8 cellular contexts compared by ENCODE assay signal in the genomic region with DNA sequence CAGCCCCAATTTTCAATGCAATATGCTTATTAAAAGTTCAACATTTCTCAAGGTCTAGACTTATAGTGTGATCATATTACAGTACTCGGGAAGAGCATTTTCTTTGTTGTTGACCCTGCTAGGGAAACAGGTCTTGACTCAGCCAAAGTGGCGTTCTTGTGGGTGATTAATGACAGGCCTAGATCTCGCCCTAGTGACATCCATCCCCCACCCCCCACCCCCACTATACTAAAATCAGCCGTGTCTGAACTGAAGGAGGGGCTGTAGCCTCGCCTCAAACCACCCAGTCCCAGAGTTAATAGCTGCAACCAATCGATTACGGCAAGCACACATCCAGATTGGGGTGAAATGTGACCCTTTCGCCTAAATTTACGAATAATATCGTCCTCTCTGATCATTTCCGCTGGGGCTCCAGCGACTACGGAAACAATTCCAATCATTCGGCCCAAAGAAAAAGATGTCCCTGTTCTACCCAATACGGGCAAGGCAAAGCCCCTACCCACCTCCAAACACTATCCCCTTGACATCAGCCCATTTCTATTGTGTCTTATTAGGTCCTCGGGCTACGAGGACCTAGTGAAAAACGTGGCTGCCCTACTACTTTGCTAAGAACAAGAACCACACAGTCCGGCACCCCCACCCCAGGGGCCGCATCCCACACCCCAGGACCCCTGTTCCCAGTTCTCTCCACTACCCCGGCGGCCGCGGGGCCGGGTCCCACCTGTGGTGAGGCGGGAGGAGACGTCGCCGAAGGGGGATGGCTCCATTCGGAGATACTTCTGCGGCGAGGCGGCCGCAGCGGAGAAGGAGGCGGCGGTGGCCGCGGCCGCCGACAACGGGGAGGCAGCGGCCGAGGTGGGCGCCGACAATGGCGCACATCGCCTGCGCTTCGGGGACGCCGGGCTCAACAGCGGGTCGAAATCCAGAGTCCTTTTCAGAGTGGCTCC. TPM values are rescaled to one million over a fixed set of nuclear protein-coding genes. Genes with fewer than 3 reads are reported as not detected.
A peak's percentile ranks its signal among the peaks of the same experiment; 100 is the strongest.
DNase-seq lines count a peak whose midpoint lies in the region; ATAC-seq and TF ChIP-seq lines count a peak whose summit lies in the region.

No MANE protein-coding gene starts in this region.

- H3K27me3 ChIP-seq in muscle layer of duodenum (ENCODE audit: low read depth, low read length) (no peaks in the 10 kb centered on the region), testis (no peaks in the 10 kb centered on the region)

- H3K9me3 ChIP-seq in muscle layer of duodenum (ENCODE audit: control insufficient read depth in 1 of 2, low read length in 2 of 2), result no peaks in the 10 kb centered on the region
- H3K9me3 ChIP-seq in testis, result no peaks in the 10 kb centered on the region

- H3K4me1 ChIP-seq in muscle layer of duodenum (ENCODE audit: control insufficient read depth in 1 of 2, insufficient read depth in 2 of 2, low read length in 2 of 2) (peaks cover 9 to 19% of the 10 kb centered on the region in 2 donors), testis (peaks cover 8% of the 10 kb centered on the region)

- H3K4me3 ChIP-seq in epithelial cell of proximal tubule (ENCODE audit: low read depth, low read length) (peak overlapping the region; percentile 95), muscle layer of duodenum (ENCODE audit: low read depth in 1 of 2, low read length in 2 of 2) (peak overlapping the region; percentile 85 to 99), testis (peak overlapping the region; percentile 96 to 99)

- no peak for TF ChIP-seq POLR2A in testis (IDR thresholded peaks at IDR 0.05)

- peak; percentile 15 for DNase-seq in GF-D8 (lab: John Stamatoyannopoulos, UW)
- DNase-seq in NCI-H460 (ENCODE audit: extremely low read depth, low read depth), result peak; percentile 51
- DNase-seq in activated CD4-positive, alpha-beta T cell treated with anti-CD3 and anti-CD28 coated beads, Interleukin-2, amount 50 U/mL, for 48 hours, result peak; percentile 30 to 45
- no peak for DNase-seq in epithelial cell of proximal tubule (ENCODE audit: low read depth)
- peak; percentile 56 for DNase-seq in testis

- intact Hi-C loops in testis (cut with DNase I; ENCODE audit: low total_unique reads), result no loop called here

- 0 to 1% methylated on average over 24 to 32 of the region's 54 CpGs for whole genome bisulfite sequencing in testis, 2 donors

- ATAC-seq in HG02759 (IDR thresholded peaks at IDR 0.05; ENCODE audit: unreplicated experiment) (peak; percentile 9), GM18858 (IDR thresholded peaks at IDR 0.05; ENCODE audit: unreplicated experiment) (no peak)

- TF ChIP-seq CTCF in epithelial cell of proximal tubule (conservative IDR thresholded peaks at IDR 0.05; ENCODE audit: low read depth, low read length) (peak; percentile 20), testis (IDR thresholded peaks at IDR 0.05) (no peak)

- peak overlapping the region; percentile 99 for H3K27ac ChIP-seq in muscle layer of duodenum (ENCODE audit: low read length)
- H3K27ac ChIP-seq in testis, result peak overlapping the region; percentile 94 to 99

- peaks cover 0 to 16% of the 10 kb centered on the region in 2 donors for H3K36me3 ChIP-seq in muscle layer of duodenum (ENCODE audit: control insufficient read depth in 1 of 2, insufficient read depth in 2 of 2, low read length in 2 of 2)
- no peaks in the 10 kb centered on the region for H3K36me3 ChIP-seq in testis (ENCODE audit: low read depth, missing control alignments)

RNA-seq across cellular contexts. Expression of a gene that starts 1.0 kb away (rescaled TPM):
- 28.2 and 30.8 TPM in 2 replicates for total RNA-seq in NCI-H460 (2014; rRNA removed; shearing (Covaris generic))
- 17.8 and 18.4 TPM in 2 replicates for polyA plus RNA-seq in NCI-H460 (2014; cell fraction: nucleus; rRNA removed)
- total RNA-seq in epithelial cell of proximal tubule (23.6 and 25.0 TPM in 2 replicates), testis (10 to 100 TPM; 72.5 to 73.5 TPM)
- 65.2 TPM for polyA plus RNA-seq in testis (ENCODE audit: insufficient read depth, low read depth, low replicate concordance)
